6 cellular contexts compared by ENCODE assay signal in the genomic region with DNA sequence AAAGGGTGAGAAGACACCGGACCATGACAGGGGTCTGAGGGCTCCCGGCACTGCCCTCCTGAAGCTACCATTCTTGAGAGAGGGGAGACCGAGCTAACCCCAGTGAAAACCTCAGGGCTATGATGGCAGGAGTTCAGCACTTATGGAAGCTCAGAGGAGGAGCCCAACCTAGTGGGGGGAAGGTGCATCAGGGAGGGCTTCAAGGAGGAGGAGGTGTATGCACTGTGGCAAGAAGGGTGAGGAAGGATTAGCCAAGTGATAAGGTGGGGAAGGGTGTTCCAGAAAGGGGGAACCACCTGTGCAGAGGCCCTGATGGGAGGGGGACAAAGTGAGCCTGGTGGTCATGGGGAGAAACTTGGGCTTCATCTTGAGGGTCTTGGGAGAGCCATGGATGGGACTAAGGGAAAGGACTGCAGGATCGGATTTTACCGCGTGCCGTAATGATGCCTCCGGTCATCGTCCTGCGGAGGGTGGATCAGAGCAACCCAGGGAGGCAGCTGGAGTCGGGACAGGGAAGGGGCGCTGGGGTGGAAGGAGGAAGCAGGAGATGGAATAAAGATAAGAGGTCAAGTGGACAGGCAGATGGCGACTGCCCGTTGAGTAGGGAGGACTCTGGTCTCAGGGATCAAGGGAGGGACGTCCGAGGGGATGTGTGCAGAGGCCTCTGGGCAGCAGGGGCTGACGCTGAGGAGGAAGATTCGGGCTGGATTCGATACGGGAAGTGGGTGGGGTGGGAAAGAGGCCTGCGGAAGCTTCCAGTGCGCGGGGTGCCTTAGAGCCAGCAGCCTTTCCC. TPM values are rescaled to one million over a fixed set of nuclear protein-coding genes. Genes with fewer than 3 reads are reported as not detected.
DNase-seq lines count a peak whose midpoint lies in the region; ATAC-seq lines count a peak whose summit lies in the region.

No MANE protein-coding gene starts in this region.

- H3K27me3 ChIP-seq in CD8-positive, alpha-beta memory T cell (ENCODE audit: insufficient read depth, low read length, poor library complexity, severe bottlenecking), result no peaks in the 10 kb centered on the region
- H3K27me3 ChIP-seq in mesenchymal stem cell (ENCODE audit: control insufficient read depth in 1 of 2, insufficient read depth in 1 of 2, low read length in 2 of 2), result peaks cover 44 to 61% of the 10 kb centered on the region in 2 experiments

- peak overlapping the region in 5 of 8 donors; percentile 5 to 54 (median 28) for H3K27ac Mint-ChIP-seq in CD8-positive, alpha-beta memory T cell
- peak overlapping the region; percentile 22 for H3K27ac Mint-ChIP-seq in activated T-helper 1 cell treated with anti-CD3 and anti-CD28 coated beads, Interleukin-12 subunit alpha, Interleukin-12 subunit beta, Interleukin-2, Interleukin-4 antibody, amounts not matched to agents 30 ng/mL and 10 ng/mL and 1 ng/mL, durations not matched to agents 14 hours and 24 hours and 36 hours

- H2AFZ ChIP-seq in mesenchymal stem cell (ENCODE audit: low read depth, low read length), result peak overlapping the region; percentile 54

- WGBS in mesenchymal stem cell, result 23% methylated on average over 22 of the region's 23 CpGs

- H2AK5ac ChIP-seq in mesenchymal stem cell (ENCODE audit: low read length, severe bottlenecking), result no peak overlapping the region

- H3K36me3 Mint-ChIP-seq in CD8-positive, alpha-beta memory T cell, result no peaks in the 10 kb centered on the region
- no peaks in the 10 kb centered on the region for H3K36me3 Mint-ChIP-seq in activated T-helper 1 cell treated with anti-CD3 and anti-CD28 coated beads, Interleukin-12 subunit alpha, Interleukin-12 subunit beta, Interleukin-2, Interleukin-4 antibody, amounts not matched to agents 30 ng/mL and 10 ng/mL and 1 ng/mL, durations not matched to agents 14 hours and 24 hours and 36 hours (ENCODE audit: low read depth)

- no peak overlapping the region for H3K23ac ChIP-seq in mesenchymal stem cell (ENCODE audit: low read length in 2 of 2)

- DNase-seq in CD8-positive, alpha-beta memory T cell, result no peak
- no peak for DNase-seq in activated T-helper 1 cell treated with anti-CD3 and anti-CD28 coated beads, Interleukin-12 subunit alpha, Interleukin-12 subunit beta, Interleukin-2, Interleukin-4 antibody, amounts not matched to agents 30 ng/mL and 10 ng/mL and 1 ng/mL, durations not matched to agents 14 hours and 24 hours and 36 hours (ENCODE audit: low spot score)
- no peak for DNase-seq in mesenchymal stem cell
- DNase-seq in ureter (ENCODE audit: low spot score), result no peak
- DNase-seq in activated CD4-positive, alpha-beta T cell treated with anti-CD3 and anti-CD28 coated beads, Interleukin-2, amount 50 U/mL, for 1 hour, result no peak

- peaks cover 12% of the 10 kb centered on the region for H3K4me1 ChIP-seq in CD8-positive, alpha-beta memory T cell (ENCODE audit: insufficient read depth, low read length)
- peaks cover 13% of the 10 kb centered on the region for H3K4me1 ChIP-seq in mesenchymal stem cell (ENCODE audit: control insufficient read depth, insufficient read depth, low read depth, low read length)

- H3K18ac ChIP-seq in mesenchymal stem cell (ENCODE audit: low read depth in 1 of 2, low read length in 2 of 2), result no peak overlapping the region

- H3K4me3 Mint-ChIP-seq in CD8-positive, alpha-beta memory T cell, result peak overlapping the region; percentile 69 to 93 (median 84)
- H3K4me3 Mint-ChIP-seq in activated T-helper 1 cell treated with anti-CD3 and anti-CD28 coated beads, Interleukin-12 subunit alpha, Interleukin-12 subunit beta, Interleukin-2, Interleukin-4 antibody, amounts not matched to agents 30 ng/mL and 10 ng/mL and 1 ng/mL, durations not matched to agents 14 hours and 24 hours and 36 hours, result peak overlapping the region; percentile 90

- H3K9me3 ChIP-seq in CD8-positive, alpha-beta memory T cell (ENCODE audit: low read length), result no peaks in the 10 kb centered on the region
- H3K9me3 ChIP-seq in mesenchymal stem cell (ENCODE audit: control insufficient read depth, low read length), result no peaks in the 10 kb centered on the region

- peaks cover 0 to 9% of the 10 kb centered on the region in 2 donors for H3K27me3 Mint-ChIP-seq in CD8-positive, alpha-beta memory T cell
- peaks cover 34% of the 10 kb centered on the region for H3K27me3 Mint-ChIP-seq in activated T-helper 1 cell treated with anti-CD3 and anti-CD28 coated beads, Interleukin-12 subunit alpha, Interleukin-12 subunit beta, Interleukin-2, Interleukin-4 antibody, amounts not matched to agents 30 ng/mL and 10 ng/mL and 1 ng/mL, durations not matched to agents 14 hours and 24 hours and 36 hours (ENCODE audit: insufficient read depth)

- intact Hi-C loops in activated T-helper 1 cell treated with anti-CD3 and anti-CD28 coated beads, Interleukin-12 subunit alpha, Interleukin-12 subunit beta, Interleukin-2, Interleukin-4 antibody, amounts not matched to agents 30 ng/mL and 10 ng/mL and 1 ng/mL, durations not matched to agents 14 hours and 24 hours and 36 hours (cut with micrococcal nuclease), result no loop called here

- CTCF ChIA-PET in CD8-positive, alpha-beta memory T cell (lab: Charles Lee), result interaction anchor here (0.7 to 2.0 kb wide), 3 partner anchors 26 to 55 kb away, joined by 3 to 7 read pairs (median 5); partner anchors contain the start of genes CATSPERG and FAM98C

- peak overlapping the region; percentile 39 for H3K4me3 ChIP-seq in CD8-positive, alpha-beta memory T cell (ENCODE audit: low read length)
- H3K4me3 ChIP-seq in mesenchymal stem cell (ENCODE audit: insufficient read depth in 1 of 2, low read depth in 1 of 2, low read length in 2 of 2), result peak overlapping the region; percentile 73 to 77

- H3K9ac ChIP-seq in mesenchymal stem cell (ENCODE audit: low read length), result no peak overlapping the region

- H3K9me3 Mint-ChIP-seq in CD8-positive, alpha-beta memory T cell, result no peaks in the 10 kb centered on the region
- no peaks in the 10 kb centered on the region for H3K9me3 Mint-ChIP-seq in activated T-helper 1 cell treated with anti-CD3 and anti-CD28 coated beads, Interleukin-12 subunit alpha, Interleukin-12 subunit beta, Interleukin-2, Interleukin-4 antibody, amounts not matched to agents 30 ng/mL and 10 ng/mL and 1 ng/mL, durations not matched to agents 14 hours and 24 hours and 36 hours

- peaks cover 8 to 22% (median 13%) of the 10 kb centered on the region in 3 donors for H3K4me1 Mint-ChIP-seq in CD8-positive, alpha-beta memory T cell
- H3K4me1 Mint-ChIP-seq in activated T-helper 1 cell treated with anti-CD3 and anti-CD28 coated beads, Interleukin-12 subunit alpha, Interleukin-12 subunit beta, Interleukin-2, Interleukin-4 antibody, amounts not matched to agents 30 ng/mL and 10 ng/mL and 1 ng/mL, durations not matched to agents 14 hours and 24 hours and 36 hours (ENCODE audit: low read depth), result peaks cover 22% of the 10 kb centered on the region

- H2BK15ac ChIP-seq in mesenchymal stem cell (ENCODE audit: low read depth, poor library complexity, severe bottlenecking), result no peak overlapping the region

- no peak overlapping the region for H2BK120ac ChIP-seq in mesenchymal stem cell (ENCODE audit: low read depth, low read length)

- no peak overlapping the region for H2BK5ac ChIP-seq in mesenchymal stem cell (ENCODE audit: low read depth, low read length, poor library complexity, severe bottlenecking)

- no peak overlapping the region for H2BK12ac ChIP-seq in mesenchymal stem cell (ENCODE audit: low read length in 2 of 2)

- ATAC-seq in HG02852 (IDR thresholded peaks at IDR 0.05; ENCODE audit: unreplicated experiment), result no peak

- no peak overlapping the region for H3K4ac ChIP-seq in mesenchymal stem cell (ENCODE audit: low read depth in 1 of 2, low read length in 2 of 2)

- H4K91ac ChIP-seq in mesenchymal stem cell (ENCODE audit: low read length), result no peak overlapping the region

- no peak overlapping the region for H3K27ac ChIP-seq in CD8-positive, alpha-beta memory T cell (ENCODE audit: low read depth, low read length)
- H3K27ac ChIP-seq in mesenchymal stem cell (ENCODE audit: low read length, poor library complexity, severe bottlenecking), result no peak overlapping the region

- H3K4me2 ChIP-seq in mesenchymal stem cell (ENCODE audit: low read length, poor library complexity, severe bottlenecking), result peak overlapping the region; percentile 100

- POLR2A ChIA-PET in CD8-positive, alpha-beta memory T cell (lab: Charles Lee), result interaction anchor here (1.0 kb wide), 2 partner anchors 25 to 27 kb away, joined by 3 to 4 read pairs; partner anchors contain the start of genes CATSPERG and GGN

- H3K79me1 ChIP-seq in mesenchymal stem cell (replicated peaks; ENCODE audit: low read length, poor library complexity, severe bottlenecking), result no peaks in the 10 kb centered on the region

- H4K8ac ChIP-seq in mesenchymal stem cell (ENCODE audit: low read length), result no peak overlapping the region

- no peak overlapping the region for H3K14ac ChIP-seq in mesenchymal stem cell (ENCODE audit: low read length in 2 of 2)

- no peaks in the 10 kb centered on the region for H3K36me3 ChIP-seq in CD8-positive, alpha-beta memory T cell (ENCODE audit: insufficient read depth, low read length)
- no peaks in the 10 kb centered on the region for H3K36me3 ChIP-seq in mesenchymal stem cell (ENCODE audit: control insufficient read depth in 1 of 2, insufficient read depth in 2 of 2, low read depth in 1 of 2, low read length in 2 of 2)

RNA-seq across cellular contexts. Expression of gene PSMD8, which starts 13.3 kb away (rescaled TPM):
- 100 to 1,000 TPM; 256 to 267 TPM for total RNA-seq in CD8-positive, alpha-beta memory T cell
- polyA plus RNA-seq in CD8-positive, alpha-beta memory T cell, result 180 TPM
- 292 and 298 TPM in 2 replicates for total RNA-seq in activated T-helper 1 cell treated with anti-CD3 and anti-CD28 coated beads, Interleukin-12 subunit alpha, Interleukin-12 subunit beta, Interleukin-2, Interleukin-4 antibody, amounts not matched to agents 30 ng/mL and 10 ng/mL and 1 ng/mL, durations not matched to agents 14 hours and 24 hours and 36 hours
- 237 TPM for polyA plus RNA-seq in mesenchymal stem cell (2013, experiment 1 of 2)
- polyA plus RNA-seq in mesenchymal stem cell (2013, experiment 2 of 2), result 242 TPM
- total RNA-seq in ureter, result 139 TPM

RNA-seq across cellular contexts. Expression of gene CATSPERG, which starts 25.4 kb away (rescaled TPM):
- total RNA-seq in CD8-positive, alpha-beta memory T cell, result 1 to 10 TPM; 4.3 to 4.6 TPM
- polyA plus RNA-seq in CD8-positive, alpha-beta memory T cell, result 0.94 TPM
- 3.0 and 4.8 TPM in 2 replicates for total RNA-seq in activated T-helper 1 cell treated with anti-CD3 and anti-CD28 coated beads, Interleukin-12 subunit alpha, Interleukin-12 subunit beta, Interleukin-2, Interleukin-4 antibody, amounts not matched to agents 30 ng/mL and 10 ng/mL and 1 ng/mL, durations not matched to agents 14 hours and 24 hours and 36 hours
- polyA plus RNA-seq in mesenchymal stem cell (2013, experiment 1 of 2), result 0.14 TPM
- 0.18 TPM for polyA plus RNA-seq in mesenchymal stem cell (2013, experiment 2 of 2)
- total RNA-seq in ureter, result 11.9 TPM

RNA-seq across cellular contexts. Expression of gene GGN, which starts 26.8 kb away (rescaled TPM):
- under 1 TPM in 1 of 2 experiments, not detected in 1; 0.15 TPM for total RNA-seq in CD8-positive, alpha-beta memory T cell
- polyA plus RNA-seq in CD8-positive, alpha-beta memory T cell, result not detected
- 0.17 and 0.39 TPM in 2 replicates for total RNA-seq in activated T-helper 1 cell treated with anti-CD3 and anti-CD28 coated beads, Interleukin-12 subunit alpha, Interleukin-12 subunit beta, Interleukin-2, Interleukin-4 antibody, amounts not matched to agents 30 ng/mL and 10 ng/mL and 1 ng/mL, durations not matched to agents 14 hours and 24 hours and 36 hours
- polyA plus RNA-seq in mesenchymal stem cell (2013, experiment 1 of 2), result 1.7 TPM
- polyA plus RNA-seq in mesenchymal stem cell (2013, experiment 2 of 2), result 1.5 TPM
- 0.86 TPM for total RNA-seq in ureter

RNA-seq across cellular contexts. Expression of gene SPRED3, which starts 27.5 kb away (rescaled TPM):
- under 1 TPM; 0.33 to 0.66 TPM for total RNA-seq in CD8-positive, alpha-beta memory T cell
- polyA plus RNA-seq in CD8-positive, alpha-beta memory T cell, result not detected
- 2.2 and 2.6 TPM in 2 replicates for total RNA-seq in activated T-helper 1 cell treated with anti-CD3 and anti-CD28 coated beads, Interleukin-12 subunit alpha, Interleukin-12 subunit beta, Interleukin-2, Interleukin-4 antibody, amounts not matched to agents 30 ng/mL and 10 ng/mL and 1 ng/mL, durations not matched to agents 14 hours and 24 hours and 36 hours
- polyA plus RNA-seq in mesenchymal stem cell (2013, experiment 1 of 2), result 12.8 TPM
- 11.8 TPM for polyA plus RNA-seq in mesenchymal stem cell (2013, experiment 2 of 2)
- 2.1 TPM for total RNA-seq in ureter

RNA-seq across cellular contexts. Expression of gene KCNK6, which starts 41.4 kb away (rescaled TPM):
- 10 to 100 TPM; 10.1 to 11.1 TPM for total RNA-seq in CD8-positive, alpha-beta memory T cell
- polyA plus RNA-seq in CD8-positive, alpha-beta memory T cell, result 3.6 TPM
- 21.1 and 22.1 TPM in 2 replicates for total RNA-seq in activated T-helper 1 cell treated with anti-CD3 and anti-CD28 coated beads, Interleukin-12 subunit alpha, Interleukin-12 subunit beta, Interleukin-2, Interleukin-4 antibody, amounts not matched to agents 30 ng/mL and 10 ng/mL and 1 ng/mL, durations not matched to agents 14 hours and 24 hours and 36 hours
- polyA plus RNA-seq in mesenchymal stem cell (2013, experiment 1 of 2), result 15.3 TPM
- polyA plus RNA-seq in mesenchymal stem cell (2013, experiment 2 of 2), result 15.7 TPM
- total RNA-seq in ureter, result 4.8 TPM
